In the genomic region with DNA sequence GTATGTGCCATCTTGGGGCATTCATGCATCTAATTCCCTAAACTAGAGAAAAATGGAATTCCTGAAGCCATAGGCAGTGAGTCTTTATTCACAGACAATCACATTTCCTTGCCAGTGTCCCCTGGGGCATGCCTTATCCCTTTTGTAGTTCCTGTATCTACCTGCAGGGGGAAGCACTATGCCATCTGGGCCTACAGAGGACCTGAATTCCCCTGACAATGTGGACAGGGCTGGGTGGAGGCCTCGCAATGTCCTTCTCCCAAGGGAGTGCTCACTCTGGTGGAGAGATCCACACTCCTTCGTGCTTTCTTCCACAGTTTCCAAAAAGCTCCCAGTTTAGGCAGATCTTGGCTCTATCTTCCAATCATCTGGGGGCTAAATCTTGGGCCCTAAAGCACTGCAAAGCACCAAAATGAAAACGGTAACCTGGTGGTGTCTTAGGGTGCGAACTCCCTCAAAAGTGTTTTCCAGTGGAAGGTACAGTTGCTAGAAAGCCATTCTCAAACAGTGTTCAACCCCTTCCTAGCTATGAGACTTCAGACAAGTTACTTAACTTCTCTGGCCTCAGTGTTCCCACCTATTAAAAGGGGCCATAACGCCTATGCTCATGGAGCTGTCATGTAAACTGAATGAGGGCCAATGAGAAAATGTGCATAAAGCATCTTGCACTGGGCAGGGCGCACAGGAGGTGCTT, we compare ENCODE assay signal across 8 cellular contexts. TPM values are rescaled to one million over a fixed set of nuclear protein-coding genes. Genes with fewer than 3 reads are reported as not detected.
DNase-seq lines count a peak whose midpoint lies in the region; ATAC-seq, FAIRE-seq and TF ChIP-seq lines count a peak whose summit lies in the region.

No MANE protein-coding gene starts in this region.

- TF ChIP-seq CTCF in GM20000 (IDR thresholded peaks at IDR 0.05; ENCODE audit: extremely low read depth, missing control alignments) (peak; percentile 49), RWPE1 (conservative IDR thresholded peaks at IDR 0.05; ENCODE audit: low read depth) (peak; percentile 93), pancreas (IDR thresholded peaks at IDR 0.05) (peak; percentile 56 to 84 (median 72))

- H3K27ac ChIP-seq in RWPE1 (no peak overlapping the region), pancreas (no peak overlapping the region)

- CTCF ChIA-PET in RWPE1 (lab: Yijun Ruan, JAX): interaction anchor here (0.5 to 1.8 kb wide), 7 partner anchors 10 to 498 kb away, joined by 3 to 16 read pairs (median 3); no protein-coding TSS in a partner anchor

- FAIRE-seq in frontal cortex (lab: Jason Lieb, UNC) (no peak), pancreas (lab: Jason Lieb, UNC) (no peak)

- H3K36me3 ChIP-seq in pancreas: no peaks in the 10 kb centered on the region

- peak; percentile 85 to 97 (median 95) for ATAC-seq in pancreas
- no peak for ATAC-seq in HG03108 (IDR thresholded peaks at IDR 0.05; ENCODE audit: unreplicated experiment)

- no peaks in the 10 kb centered on the region for H3K4me1 ChIP-seq in pancreas

- in situ Hi-C loops in KBM-7 (cut with MboI; ENCODE audit: low pct_unique_long_range_greater_than_20kb, low sequenced_read_pairs): no loop called here

- POLR2A ChIA-PET in RWPE1 (lab: Yijun Ruan, JAX; ENCODE audit: low non-redundant PET): no interaction called here

- DNase-seq in COR-L47 (lab: John Stamatoyannopoulos, UW): peak; percentile 66
- DNase-seq in GM20000 (ENCODE audit: low spot score): peak; percentile 71
- DNase-seq in KBM-7: peak; percentile 64
- peak; percentile 80 for DNase-seq in RWPE1 (ENCODE audit: low spot score)
- peak; percentile 36 for DNase-seq in activated effector memory CD4-positive, alpha-beta T cell treated with Interleukin-2 at 50 U/mL for 16 hours
- peak; percentile 37 to 59 for DNase-seq in frontal cortex (ENCODE audit: low spot score in 2 of 2)
- DNase-seq in pancreas: peak in 4 of 6 donors; percentile 50 to 72 (median 56)

- WGBS in pancreas, 2 donors: 72 to 82% methylated on average over 6 of the region's 6 CpGs

- H3K4me3 ChIP-seq in pancreas: no peak overlapping the region

- no peaks in the 10 kb centered on the region for H3K27me3 ChIP-seq in pancreas

- intact Hi-C loops in pancreas (cut with DNase I): no loop called here

- H3K9me3 ChIP-seq in pancreas: no peaks in the 10 kb centered on the region

RNA-seq across cellular contexts. Expression of a gene that starts 17.5 kb away (rescaled TPM):
- total RNA-seq in frontal cortex: 0.41 TPM
- total RNA-seq in pancreas: 10 to 100 TPM in 1 of 6 donors, 1 to 10 TPM in 5; 6.7 to 10.2 (median 7.8) TPM
- 10 to 100 TPM; 23.7 to 32.2 TPM for polyA plus RNA-seq in pancreas
